ENCODE assay signal across 8 cellular contexts in the genomic region with DNA sequence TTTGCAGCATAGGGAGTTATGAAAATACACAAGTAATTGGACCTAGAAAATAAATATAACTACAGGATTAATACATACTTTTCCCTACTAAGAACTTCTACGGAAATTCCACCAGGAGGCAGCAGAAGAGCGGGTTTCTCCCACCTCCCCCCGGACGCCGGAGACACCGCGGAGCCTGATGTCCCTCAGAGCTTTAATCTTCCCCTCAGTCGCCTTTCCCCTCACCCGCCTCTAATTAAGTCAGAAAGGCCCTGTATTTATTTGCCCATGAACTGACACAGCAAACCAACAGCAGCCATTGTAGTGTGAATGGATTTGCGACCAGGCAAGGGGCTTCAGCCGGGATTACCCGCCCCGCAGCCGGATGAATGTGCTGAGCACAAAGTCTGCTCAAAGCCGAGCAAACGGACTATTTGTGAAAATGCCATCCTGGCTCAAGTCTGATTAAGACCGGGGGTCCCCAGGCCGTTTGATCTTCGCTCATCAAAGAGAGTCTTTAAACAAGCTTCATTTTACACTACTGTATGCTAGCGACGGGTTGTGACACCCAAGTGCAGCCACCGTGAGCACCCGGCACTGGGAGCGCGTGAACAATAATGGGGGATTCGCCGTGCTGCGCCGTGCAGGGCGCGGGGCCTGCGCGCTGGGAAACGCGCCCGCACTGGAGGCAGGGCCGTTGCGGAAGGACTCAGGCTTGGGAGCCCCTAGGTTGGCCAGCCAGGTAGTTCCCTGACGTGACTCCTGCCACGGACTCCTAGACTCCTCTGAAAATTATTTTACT. TPM values are rescaled to one million over a fixed set of nuclear protein-coding genes. Genes with fewer than 3 reads are reported as not detected.
DNase-seq lines count a peak whose midpoint lies in the region; ATAC-seq and TF ChIP-seq lines count a peak whose summit lies in the region.

No MANE protein-coding gene starts in this region.

- peak; percentile 66 for TF ChIP-seq CTCF in lower lobe of right lung (IDR thresholded peaks at IDR 0.05)

- H3K4me3 ChIP-seq in SJCRH30 (peak overlapping the region; percentile 38), endocrine pancreas (ENCODE audit: control insufficient read depth, insufficient read depth, low read length) (no peak overlapping the region), lower lobe of right lung (peak overlapping the region; percentile 57)

- no peaks in the 10 kb centered on the region for H3K9me3 ChIP-seq in SJCRH30 (replicated peaks)
- H3K9me3 ChIP-seq in endocrine pancreas (ENCODE audit: control insufficient read depth, low read length): no peaks in the 10 kb centered on the region
- no peaks in the 10 kb centered on the region for H3K9me3 ChIP-seq in lower lobe of right lung

- H3K4me1 ChIP-seq in SJCRH30: no peaks in the 10 kb centered on the region
- H3K4me1 ChIP-seq in endocrine pancreas (ENCODE audit: control insufficient read depth, insufficient read depth, low read length): no peaks in the 10 kb centered on the region
- H3K4me1 ChIP-seq in lower lobe of right lung: peaks cover 6% of the 10 kb centered on the region

- H3K36me3 ChIP-seq in SJCRH30: no peaks in the 10 kb centered on the region
- H3K36me3 ChIP-seq in endocrine pancreas (ENCODE audit: control insufficient read depth, insufficient read depth, low read length): no peaks in the 10 kb centered on the region
- H3K36me3 ChIP-seq in lower lobe of right lung: no peaks in the 10 kb centered on the region

- peak overlapping the region; percentile 66 for H3K9ac ChIP-seq in endocrine pancreas (ENCODE audit: control insufficient read depth, insufficient read depth, low read length)

- ATAC-seq in GM21381 (IDR thresholded peaks at IDR 0.05; ENCODE audit: unreplicated experiment) (peak; percentile 81), lower lobe of right lung (peak; percentile 79 to 94)

- H3K27ac ChIP-seq in SJCRH30 (no peak overlapping the region), lower lobe of right lung (no peak overlapping the region)

- DNase-seq in GM03348 (ENCODE audit: low spot score) (peak; percentile 90), HPDE6-E6E7 (ENCODE audit: extremely low spot score) (peak; percentile 53), SJCRH30 (peak; percentile 58 to 65), lower lobe of right lung (peak; percentile 59), superior temporal gyrus (ENCODE audit: extremely low spot score) (peak; percentile 76)
- DNase-seq in stimulated activated CD4-positive, alpha-beta T cell treated with anti-CD3 and anti-CD28 coated beads, Interleukin-4, amount 100 ng/mL, for 24 hours: no peak

- intact Hi-C loops in lower lobe of right lung (cut with DNase I): no loop called here

- H3K27me3 ChIP-seq in SJCRH30: no peaks in the 10 kb centered on the region
- peaks cover 2% of the 10 kb centered on the region for H3K27me3 ChIP-seq in endocrine pancreas (ENCODE audit: control insufficient read depth, insufficient read depth, low read length)
- peaks cover 23% of the 10 kb centered on the region for H3K27me3 ChIP-seq in lower lobe of right lung (ENCODE audit: low read depth)

RNA-seq across cellular contexts. Expression of a gene that starts 5.6 kb away (rescaled TPM):
- 0.38 and 0.56 TPM in 2 replicates for total RNA-seq in SJCRH30 (2014; rRNA removed; shearing (Covaris generic))
- total RNA-seq in lower lobe of right lung: 2.5 TPM
